In genomic region chr12:45290218-45290609, GRCh38 we compare ENCODE assay signal across 2 cellular contexts.
TF ChIP-seq lines count a peak whose summit lies in the region.

No MANE protein-coding gene starts in this region.

TF ChIP-seq in A549, 52 proteins besides CTCF, POLR2A, EP300 and RAD21 (continued from another document):
- TF ChIP-seq PBX3 (IDR thresholded peaks at IDR 0.05) (no peak), TFCP2L1 (CRISPR knock-in tag; IDR thresholded peaks at IDR 0.05) (no peak), JUNB (IDR thresholded peaks at IDR 0.05) (no peak), HOXB5 (CRISPR knock-in tag; IDR thresholded peaks at IDR 0.05) (no peak), MAFK (IDR thresholded peaks at IDR 0.05; ENCODE audit: partially characterized antibody) (no peak), FOSL2 (IDR thresholded peaks at IDR 0.05) (no peak), FOSL2 (CRISPR knock-in tag; IDR thresholded peaks at IDR 0.05) (0 out of 2 replicates have a peak, but pooled peaks have one; percentile 19), CEBPB (IDR thresholded peaks at IDR 0.05) (no peak)

TF ChIP-seq in K562, 482 proteins besides CTCF, POLR2A, EP300 and RAD21 (continued from another document):
- no peak for TF ChIP-seq PKNOX1 (IDR thresholded peaks at IDR 0.05)
TF ChIP-seq in K562: peak in this region for 1.
